12 cellular contexts compared by ENCODE assay signal in genomic region chr3:152317956-152318355, GRCh38. TPM values are rescaled to one million over a fixed set of nuclear protein-coding genes. Genes with fewer than 3 reads are reported as not detected.
DNase-seq lines count a peak whose midpoint lies in the region; ATAC-seq and TF ChIP-seq lines count a peak whose summit lies in the region.
"Had no signal": no experiment of that assay in that cellular context is flagged by ENCODE, and none has a peak within 500 bp of the region (broad histone marks: within the 10 kb centered on the region; RNA-seq: fewer than 3 reads in every experiment).

No MANE protein-coding gene starts in this region.

- no peaks in the 10 kb centered on the region for H3K27me3 Mint-ChIP-seq in activated T-cell treated with anti-CD3 and anti-CD28 coated beads, Interleukin-2, amount 50 U/mL, for 24 hours
- H3K27me3 Mint-ChIP-seq in activated T-helper 17 cell treated with anti-CD3 and anti-CD28 coated beads, Interleukin-2, amount 50 U/mL, for 72 hours, result no peaks in the 10 kb centered on the region

- in situ Hi-C loops in GM13977 (cut with MboI; ENCODE audit: low pct_unique_long_range_greater_than_20kb, low sequenced_read_pairs, unreplicated experiment), result no loop called here

- no peak for DNase-seq in activated T-cell treated with anti-CD3 and anti-CD28 coated beads, Interleukin-2, amount 50 U/mL, for 24 hours
- no peak for DNase-seq in activated T-cell treated with anti-CD3 and anti-CD28 coated beads, Interleukin-2, amount 50 U/mL, for 1 hour
- DNase-seq in foreskin fibroblast (peak; percentile 62 to 71), DMS114 treated with DMSO at 0.1 percent for 48 hours (lab: John Stamatoyannopoulos, UW; ENCODE audit: unreplicated experiment) (no peak), NCI-H2107 treated with DMSO at 0.1 percent for 48 hours (lab: John Stamatoyannopoulos, UW; ENCODE audit: unreplicated experiment) (no peak), GM13977 (ENCODE audit: low spot score) (no peak)
- DNase-seq in stimulated activated effector memory CD8-positive, alpha-beta T cell treated with anti-CD3 and anti-CD28 coated beads, Interleukin-12 subunit alpha, Interleukin-12 subunit beta, amount 100 ng/mL, for 72 hours (ENCODE audit: low spot score in 2 of 2), result no peak
- DNase-seq: activated CD8-positive, alpha-beta memory T cell treated with anti-CD3 and anti-CD28 coated beads for 24 hours; effector CD4-positive, alpha-beta T cell; NCI-H1105; stimulated activated CD4-positive, alpha-beta T cell treated with anti-CD3 and anti-CD28 coated beads, Interleukin-4, amount 100 ng/mL, for 1 hour had no signal

- H3K4me1 Mint-ChIP-seq in activated T-cell treated with anti-CD3 and anti-CD28 coated beads, Interleukin-2, amount 50 U/mL, for 24 hours (ENCODE audit: low read depth), result peaks cover 85% of the 10 kb centered on the region
- peaks cover 54% of the 10 kb centered on the region for H3K4me1 Mint-ChIP-seq in activated T-helper 17 cell treated with anti-CD3 and anti-CD28 coated beads, Interleukin-2, amount 50 U/mL, for 72 hours
- H3K4me1 Mint-ChIP-seq in stimulated activated effector memory CD8-positive, alpha-beta T cell treated with anti-CD3 and anti-CD28 coated beads, Interleukin-12 subunit alpha, Interleukin-12 subunit beta, amount 100 ng/mL, for 72 hours, result peaks cover 72% of the 10 kb centered on the region

- H3K9me3 Mint-ChIP-seq in activated T-cell treated with anti-CD3 and anti-CD28 coated beads, Interleukin-2, amount 50 U/mL, for 24 hours, result no peaks in the 10 kb centered on the region
- H3K9me3 Mint-ChIP-seq in activated T-helper 17 cell treated with anti-CD3 and anti-CD28 coated beads, Interleukin-2, amount 50 U/mL, for 72 hours, result no peaks in the 10 kb centered on the region
- H3K9me3 Mint-ChIP-seq in stimulated activated effector memory CD8-positive, alpha-beta T cell treated with anti-CD3 and anti-CD28 coated beads, Interleukin-12 subunit alpha, Interleukin-12 subunit beta, amount 100 ng/mL, for 72 hours, result no peaks in the 10 kb centered on the region

- TF ChIP-seq CTCF in foreskin fibroblast (IDR thresholded peaks at IDR 0.05; ENCODE audit: low read depth, low read length) (no peak), GM13977 (IDR thresholded peaks at IDR 0.05; ENCODE audit: extremely low read depth, insufficient read depth, missing control alignments) (no peak)

- peak; percentile 62 for ATAC-seq in activated T-helper 17 cell treated with anti-CD3 and anti-CD28 coated beads, Interleukin-2, amount 50 U/mL, for 72 hours (replicated peaks)
- ATAC-seq in stimulated activated effector memory CD8-positive, alpha-beta T cell treated with anti-CD3 and anti-CD28 coated beads, Interleukin-12 subunit alpha, Interleukin-12 subunit beta, amount 100 ng/mL, for 72 hours, result no peak

- no peak overlapping the region for H3K4me3 ChIP-seq in foreskin fibroblast (ENCODE audit: low read depth in 1 of 2, low read length in 2 of 2)

- peaks cover 77% of the 10 kb centered on the region for H3K36me3 Mint-ChIP-seq in activated T-cell treated with anti-CD3 and anti-CD28 coated beads, Interleukin-2, amount 50 U/mL, for 24 hours (ENCODE audit: low read depth)
- H3K36me3 Mint-ChIP-seq in activated T-helper 17 cell treated with anti-CD3 and anti-CD28 coated beads, Interleukin-2, amount 50 U/mL, for 72 hours (ENCODE audit: low read depth), result peaks cover 83% of the 10 kb centered on the region
- peaks cover 86% of the 10 kb centered on the region for H3K36me3 Mint-ChIP-seq in stimulated activated effector memory CD8-positive, alpha-beta T cell treated with anti-CD3 and anti-CD28 coated beads, Interleukin-12 subunit alpha, Interleukin-12 subunit beta, amount 100 ng/mL, for 72 hours

- no peak overlapping the region for H3K4me3 Mint-ChIP-seq in activated T-cell treated with anti-CD3 and anti-CD28 coated beads, Interleukin-2, amount 50 U/mL, for 24 hours
- H3K4me3 Mint-ChIP-seq in activated T-helper 17 cell treated with anti-CD3 and anti-CD28 coated beads, Interleukin-2, amount 50 U/mL, for 72 hours, result peak overlapping the region; percentile 65
- H3K4me3 Mint-ChIP-seq in stimulated activated effector memory CD8-positive, alpha-beta T cell treated with anti-CD3 and anti-CD28 coated beads, Interleukin-12 subunit alpha, Interleukin-12 subunit beta, amount 100 ng/mL, for 72 hours, result no peak overlapping the region

- H3K27ac Mint-ChIP-seq in activated T-cell treated with anti-CD3 and anti-CD28 coated beads, Interleukin-2, amount 50 U/mL, for 24 hours, result peak overlapping the region; percentile 73
- H3K27ac Mint-ChIP-seq in activated T-helper 17 cell treated with anti-CD3 and anti-CD28 coated beads, Interleukin-2, amount 50 U/mL, for 72 hours, result peak overlapping the region; percentile 50
- H3K27ac Mint-ChIP-seq in stimulated activated effector memory CD8-positive, alpha-beta T cell treated with anti-CD3 and anti-CD28 coated beads, Interleukin-12 subunit alpha, Interleukin-12 subunit beta, amount 100 ng/mL, for 72 hours, result peak overlapping the region; percentile 52

RNA-seq across cellular contexts. Expression of gene MBNL1, which starts 49.2 kb away (rescaled TPM):
- 100 to 1,000 TPM; 322 to 452 TPM for total RNA-seq in activated T-helper 17 cell treated with anti-CD3 and anti-CD28 coated beads, Interleukin-2, amount 50 U/mL, for 72 hours

Comparison
In these comparisons a context has a peak if more than half of its experiments do, and no peak if none do; other contexts are left out.
1. DNase-seq: peak in foreskin fibroblast (2 of 2); none in activated T-cell treated with anti-CD3 and anti-CD28 coated beads, Interleukin-2, amount 50 U/mL, for 24 hours (single experiment), activated T-cell treated with anti-CD3 and anti-CD28 coated beads, Interleukin-2, amount 50 U/mL, for 1 hour (single experiment), stimulated activated effector memory CD8-positive, alpha-beta T cell treated with anti-CD3 and anti-CD28 coated beads, Interleukin-12 subunit alpha, Interleukin-12 subunit beta, amount 100 ng/mL, for 72 hours (0 of 2), DMS114 treated with DMSO at 0.1 percent for 48 hours (single experiment), NCI-H2107 treated with DMSO at 0.1 percent for 48 hours (single experiment) and GM13977 (single experiment).
2. Peak in every context shown above with its lines, with median percentiles within 50 percentile points of each other: H3K27ac Mint-ChIP-seq.